In the genomic region with DNA sequence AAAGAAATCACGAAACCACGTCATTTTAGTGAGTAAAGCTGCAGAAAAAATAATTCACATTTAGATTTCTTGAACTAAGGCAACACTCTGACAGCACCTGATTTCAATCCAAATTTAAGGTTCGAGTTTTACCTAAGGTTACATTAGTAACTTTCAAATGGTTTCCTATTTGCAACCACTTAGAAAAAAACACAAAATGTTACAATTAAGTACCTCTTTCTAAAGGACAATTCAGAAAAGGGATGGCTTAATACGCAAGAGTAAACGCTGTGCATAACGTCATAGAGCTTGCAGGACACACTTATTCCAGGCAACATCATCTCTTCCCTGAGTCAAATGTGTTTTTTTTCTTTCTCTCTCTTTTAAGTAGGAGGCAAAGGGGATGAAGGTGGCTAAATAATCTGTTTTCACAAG, we compare ENCODE assay signal across 8 cellular contexts.
DNase-seq lines count a peak whose midpoint lies in the region; ATAC-seq, FAIRE-seq and TF ChIP-seq lines count a peak whose summit lies in the region.

No MANE protein-coding gene starts in this region.

- H3K9me2 ChIP-seq in hepatocyte (replicated peaks; ENCODE audit: insufficient read depth): no peaks in the 10 kb centered on the region

- peak overlapping the region; percentile 68 for H3K27ac Mint-ChIP-seq in activated naive CD8-positive, alpha-beta T cell treated with anti-CD3 and anti-CD28 coated beads, Interleukin-2, amount 50 U/mL, for 24 hours

- H3K36me3 ChIP-seq in KMS-11 (ENCODE audit: insufficient read depth) (no peaks in the 10 kb centered on the region), hepatocyte (replicated peaks; ENCODE audit: insufficient read depth, low read depth) (no peaks in the 10 kb centered on the region)

- ATAC-seq in activated naive CD8-positive, alpha-beta T cell treated with anti-CD3 and anti-CD28 coated beads, Interleukin-2, amount 50 U/mL, for 24 hours: peak; percentile 47

- 22% methylated on average over 6 of the region's 6 CpGs for WGBS in hepatocyte (ENCODE audit: low lambda C conversion rate, missing lambda C conversion rate)

- peak overlapping the region; percentile 83 for H3K4me3 Mint-ChIP-seq in activated naive CD8-positive, alpha-beta T cell treated with anti-CD3 and anti-CD28 coated beads, Interleukin-2, amount 50 U/mL, for 24 hours

- no peak overlapping the region for H3K4me3 ChIP-seq in KMS-11 (IDR thresholded peaks at IDR 0.05; ENCODE audit: insufficient read depth, low read depth, low read length)
- H3K4me3 ChIP-seq in hepatocyte: peak overlapping the region; percentile 89
- peak overlapping the region; percentile 83 for H3K4me3 ChIP-seq in skeletal muscle cell (ENCODE audit: low read depth, low read length)

- no peaks in the 10 kb centered on the region for H3K27me3 Mint-ChIP-seq in activated naive CD8-positive, alpha-beta T cell treated with anti-CD3 and anti-CD28 coated beads, Interleukin-2, amount 50 U/mL, for 24 hours

- H3K36me3 Mint-ChIP-seq in activated naive CD8-positive, alpha-beta T cell treated with anti-CD3 and anti-CD28 coated beads, Interleukin-2, amount 50 U/mL, for 24 hours (ENCODE audit: low read depth): no peaks in the 10 kb centered on the region

- H4K20me1 ChIP-seq in KMS-11 (ENCODE audit: insufficient read depth): no peaks in the 10 kb centered on the region
- H4K20me1 ChIP-seq in hepatocyte (ENCODE audit: insufficient read depth, poor library complexity, severe bottlenecking): peaks cover 13% of the 10 kb centered on the region

- H3K9me3 Mint-ChIP-seq in activated naive CD8-positive, alpha-beta T cell treated with anti-CD3 and anti-CD28 coated beads, Interleukin-2, amount 50 U/mL, for 24 hours: no peaks in the 10 kb centered on the region

- H3K4me2 ChIP-seq in KMS-11 (peak overlapping the region; percentile 61), hepatocyte (peak overlapping the region; percentile 75)

- peaks cover 18% of the 10 kb centered on the region for H3K4me1 ChIP-seq in KMS-11 (ENCODE audit: low read depth, poor library complexity, severe bottlenecking)
- H3K4me1 ChIP-seq in hepatocyte (ENCODE audit: insufficient read depth): peaks cover 22% of the 10 kb centered on the region

- H3K4me1 Mint-ChIP-seq in activated naive CD8-positive, alpha-beta T cell treated with anti-CD3 and anti-CD28 coated beads, Interleukin-2, amount 50 U/mL, for 24 hours: peaks cover 64% of the 10 kb centered on the region

- no peaks in the 10 kb centered on the region for H3K9me3 ChIP-seq in hepatocyte (ENCODE audit: low read depth)

- no peaks in the 10 kb centered on the region for H3K27me3 ChIP-seq in KMS-11 (ENCODE audit: insufficient read depth, low read depth)
- H3K27me3 ChIP-seq in hepatocyte: no peaks in the 10 kb centered on the region

- TF ChIP-seq CTCF in KMS-11 (conservative IDR thresholded peaks at IDR 0.05; ENCODE audit: low read depth, low read length) (no peak), hepatocyte (IDR thresholded peaks at IDR 0.05; ENCODE audit: poor library complexity) (no peak)

- peak; percentile 80 for FAIRE-seq in G401.6 (lab: Jason Lieb, UNC)
- FAIRE-seq in urothelium cell line (lab: Jason Lieb, UNC): no peak

- no peak for DNase-seq in activated naive CD8-positive, alpha-beta T cell treated with anti-CD3 and anti-CD28 coated beads, Interleukin-2, amount 50 U/mL, for 24 hours
- DNase-seq in hepatocyte (ENCODE audit: low spot score) (peak; percentile 28), skeletal muscle cell (ENCODE audit: low read depth) (no peak), urothelium cell line (ENCODE audit: low spot score) (no peak), T-helper 9 cell (no peak)
- no peak for DNase-seq in stimulated activated CD8-positive, alpha-beta memory T cell treated with anti-CD3 and anti-CD28 coated beads, Interleukin-4, amount 100 ng/mL, for 48 hours

- H3K79me2 ChIP-seq in KMS-11 (ENCODE audit: insufficient read depth, low read depth) (no peaks in the 10 kb centered on the region), hepatocyte (peaks cover 58% of the 10 kb centered on the region)

- no peak overlapping the region for H3K27ac ChIP-seq in KMS-11
- peak overlapping the region; percentile 93 for H3K27ac ChIP-seq in hepatocyte

- H2AFZ ChIP-seq in KMS-11 (ENCODE audit: low read depth) (peak overlapping the region; percentile 88), hepatocyte (peak overlapping the region; percentile 50)

- H3K9ac ChIP-seq in KMS-11: peak overlapping the region; percentile 57; the same call in 1 of the 2 replicates
